In genomic region chr1:234538062-234538731, GRCh38 we compare ENCODE assay signal across 14 cellular contexts. TPM values are rescaled to one million over a fixed set of nuclear protein-coding genes. Genes with fewer than 3 reads are reported as not detected.
DNase-seq lines count a peak whose midpoint lies in the region; ATAC-seq and TF ChIP-seq lines count a peak whose summit lies in the region.
"Had no signal": no experiment of that assay in that cellular context is flagged by ENCODE, and none has a peak within 500 bp of the region (broad histone marks: within the 10 kb centered on the region; RNA-seq: fewer than 3 reads in every experiment).

No MANE protein-coding gene starts in this region.

- H3K9me3 ChIP-seq in Caco-2, result no peaks in the 10 kb centered on the region
- no peaks in the 10 kb centered on the region for H3K9me3 ChIP-seq in lung (ENCODE audit: control insufficient read depth in 2 of 2, insufficient read depth in 1 of 2, low read length in 1 of 2)
- no peaks in the 10 kb centered on the region for H3K9me3 ChIP-seq in smooth muscle cell (replicated peaks; ENCODE audit: low read depth)

- no peaks in the 10 kb centered on the region for H3K36me3 Mint-ChIP-seq in Caco-2 (ENCODE audit: insufficient read depth, unreplicated experiment)
- H3K36me3 Mint-ChIP-seq: activated CD4-positive, alpha-beta memory T cell treated with anti-CD3 and anti-CD28 coated beads for 36 hours had no signal

- no TSS peak for BruUV-seq in Caco-2 (replicated peaks; lab: Mats Ljungman, UMichigan)

- TF ChIP-seq CTCF in Caco-2 (IDR thresholded peaks at IDR 0.05; ENCODE audit: insufficient read depth in 1 of 2, low read depth in 1 of 2, low read length in 1 of 2, severe bottlenecking in 1 of 2, unreplicated experiment in 1 of 2) (no peak), lung (IDR thresholded peaks at IDR 0.05; ENCODE audit: control extremely low read depth, extremely low read depth) (no peak), smooth muscle cell (IDR thresholded peaks at IDR 0.05; ENCODE audit: borderline replicate concordance, insufficient read depth, poor library complexity, severe bottlenecking) (no peak)

- POLR2A ChIA-PET in Caco-2 (lab: Charles Lee), result interaction anchor here (0.7 to 1.2 kb wide), 4 partner anchors 39 to 622 kb away, joined by 3 to 4 read pairs (median 3); no protein-coding TSS in a partner anchor

- peak overlapping the region; percentile 13 for H3K4me3 Mint-ChIP-seq in Caco-2 (ENCODE audit: unreplicated experiment)
- H3K4me3 Mint-ChIP-seq: activated CD4-positive, alpha-beta memory T cell treated with anti-CD3 and anti-CD28 coated beads for 36 hours had no signal

- H4K20me1 ChIP-seq in smooth muscle cell (ENCODE audit: low read depth), result no peaks in the 10 kb centered on the region

- H3K9me3 Mint-ChIP-seq in Caco-2 (ENCODE audit: unreplicated experiment), result no peaks in the 10 kb centered on the region
- H3K9me3 Mint-ChIP-seq: activated CD4-positive, alpha-beta memory T cell treated with anti-CD3 and anti-CD28 coated beads for 36 hours had no signal

- DNase-seq in Caco-2 (peak; percentile 77 to 87), cerebellar cortex (ENCODE audit: low spot score) (peak; percentile 45), lung (ENCODE audit: low spot score) (no peak), smooth muscle cell (lab: John Stamatoyannopoulos, UW; ENCODE audit: unreplicated experiment) (no peak), AG08396 (ENCODE audit: low spot score) (no peak), Kasumi-1 (lab: John Stamatoyannopoulos, UW) (no peak)
- no peak for DNase-seq in stimulated activated naive CD8-positive, alpha-beta T cell treated with anti-CD3 and anti-CD28 coated beads, Interleukin-15, Interleukin-2, amounts not matched to agents 100 U/mL and 50 U/mL, for 24 hours
- DNase-seq: activated CD4-positive, alpha-beta memory T cell treated with anti-CD3 and anti-CD28 coated beads for 36 hours; activated gamma-delta T cell; midbrain; NCI-H146; NCI-H774 had no signal

- no peaks in the 10 kb centered on the region for H3K79me2 ChIP-seq in smooth muscle cell (ENCODE audit: low read depth)

- intact Hi-C loops in Caco-2 (cut with micrococcal nuclease; ENCODE audit: unreplicated experiment), result loop anchor here (1.0 to 2.0 kb wide), 4 partner anchors 8 to 61 kb away; no protein-coding TSS in a partner anchor

- 89 to 93% methylated on average over 19 of the region's 19 CpGs for WGBS in lung, 2 donors
- WGBS in smooth muscle cell (ENCODE audit: low lambda C conversion rate), result 91% methylated on average over 19 of the region's 19 CpGs

- H3K9ac ChIP-seq in smooth muscle cell (ENCODE audit: low read depth), result no peak overlapping the region

- H3F3A ChIP-seq in smooth muscle cell (ENCODE audit: low read depth), result peaks cover 38% of the 10 kb centered on the region

- H3K27me3 ChIP-seq in Caco-2 (replicated peaks; ENCODE audit: control insufficient read depth, insufficient read depth, low read length) (no peaks in the 10 kb centered on the region), lung (ENCODE audit: control insufficient read depth, insufficient read depth) (no peaks in the 10 kb centered on the region), smooth muscle cell (ENCODE audit: low read depth) (no peaks in the 10 kb centered on the region)

- peaks cover 34% of the 10 kb centered on the region for H3K4me1 Mint-ChIP-seq in Caco-2 (ENCODE audit: low read depth, unreplicated experiment)

- ATAC-seq in lung (ENCODE audit: insufficient read depth, low FRiP score) (no peak), HG03025 (IDR thresholded peaks at IDR 0.05; ENCODE audit: low FRiP score, unreplicated experiment) (no peak)
- ATAC-seq in stimulated activated naive CD8-positive, alpha-beta T cell treated with anti-CD3 and anti-CD28 coated beads, Interleukin-15, Interleukin-2, amounts not matched to agents 100 U/mL and 50 U/mL, for 24 hours, result no peak

- no peaks in the 10 kb centered on the region for H3K36me3 ChIP-seq in Caco-2 (ENCODE audit: control insufficient read depth, insufficient read depth, low read length)
- H3K36me3 ChIP-seq in lung (ENCODE audit: control insufficient read depth in 2 of 2, insufficient read depth in 2 of 2, low read length in 2 of 2), result no peaks in the 10 kb centered on the region
- no peaks in the 10 kb centered on the region for H3K36me3 ChIP-seq in smooth muscle cell (ENCODE audit: low read depth)

- no peaks in the 10 kb centered on the region for H3K27me3 Mint-ChIP-seq in Caco-2 (ENCODE audit: insufficient read depth, unreplicated experiment)
- H3K27me3 Mint-ChIP-seq: activated CD4-positive, alpha-beta memory T cell treated with anti-CD3 and anti-CD28 coated beads for 36 hours had no signal

- H3K4me1 ChIP-seq in Caco-2, result peaks cover 48% of the 10 kb centered on the region
- peaks cover 6 to 50% of the 10 kb centered on the region in 2 donors for H3K4me1 ChIP-seq in lung (ENCODE audit: control insufficient read depth in 2 of 2, insufficient read depth in 2 of 2, low read length in 2 of 2)
- peaks cover 32% of the 10 kb centered on the region for H3K4me1 ChIP-seq in smooth muscle cell (ENCODE audit: low read depth)

- peak overlapping the region; percentile 83 for H3K27ac Mint-ChIP-seq in Caco-2 (ENCODE audit: unreplicated experiment)
- H3K27ac Mint-ChIP-seq: activated CD4-positive, alpha-beta memory T cell treated with anti-CD3 and anti-CD28 coated beads for 36 hours had no signal

- H2AFZ ChIP-seq in smooth muscle cell (ENCODE audit: low read depth), result no peak overlapping the region

- no peak overlapping the region for H3K4me2 ChIP-seq in smooth muscle cell

- H3K27ac ChIP-seq in lung (ENCODE audit: low read depth in 1 of 2, low read length in 1 of 2) (peak overlapping the region; percentile 34 to 87), smooth muscle cell (ENCODE audit: low read depth) (peak overlapping the region; percentile 50)

- H3K4me3 ChIP-seq in Caco-2 (ENCODE audit: low read depth, low read length) (no peak overlapping the region), lung (no peak overlapping the region), smooth muscle cell (no peak overlapping the region)
- H3K4me3 ChIP-seq: K562 had no signal

- CTCF ChIA-PET in Caco-2 (lab: Charles Lee), result interaction anchor here (0.9 to 2.5 kb wide), 2 partner anchors 30 to 39 kb away, joined by 3 to 16 read pairs; no protein-coding TSS in a partner anchor

RNA-seq across cellular contexts. Expression of gene TARBP1, which starts 59.2 kb away (rescaled TPM):
- 33.8 and 37.0 TPM in 2 replicates for total RNA-seq in Caco-2 (2022)
- 10 to 100 TPM; 27.7 to 32.2 TPM for total RNA-seq in lung
- 10 to 100 TPM; 11.2 to 48.7 TPM for polyA plus RNA-seq in lung
- total RNA-seq in smooth muscle cell, result 28.9 and 35.6 TPM in 2 replicates
- polyA plus RNA-seq in smooth muscle cell, result 6.1 and 7.8 TPM in 2 replicates

Comparison
In these comparisons a context has a peak if more than half of its experiments do, and no peak if none do; other contexts are left out.
1. DNase-seq: peak in Caco-2 (2 of 2) and cerebellar cortex (single experiment); none in lung (single experiment), smooth muscle cell (single experiment), AG08396 (single experiment), stimulated activated naive CD8-positive, alpha-beta T cell treated with anti-CD3 and anti-CD28 coated beads, Interleukin-15, Interleukin-2, amounts not matched to agents 100 U/mL and 50 U/mL, for 24 hours (single experiment) and Kasumi-1 (0 of 2).